8 cellular contexts compared by ENCODE assay signal in the genomic region with DNA sequence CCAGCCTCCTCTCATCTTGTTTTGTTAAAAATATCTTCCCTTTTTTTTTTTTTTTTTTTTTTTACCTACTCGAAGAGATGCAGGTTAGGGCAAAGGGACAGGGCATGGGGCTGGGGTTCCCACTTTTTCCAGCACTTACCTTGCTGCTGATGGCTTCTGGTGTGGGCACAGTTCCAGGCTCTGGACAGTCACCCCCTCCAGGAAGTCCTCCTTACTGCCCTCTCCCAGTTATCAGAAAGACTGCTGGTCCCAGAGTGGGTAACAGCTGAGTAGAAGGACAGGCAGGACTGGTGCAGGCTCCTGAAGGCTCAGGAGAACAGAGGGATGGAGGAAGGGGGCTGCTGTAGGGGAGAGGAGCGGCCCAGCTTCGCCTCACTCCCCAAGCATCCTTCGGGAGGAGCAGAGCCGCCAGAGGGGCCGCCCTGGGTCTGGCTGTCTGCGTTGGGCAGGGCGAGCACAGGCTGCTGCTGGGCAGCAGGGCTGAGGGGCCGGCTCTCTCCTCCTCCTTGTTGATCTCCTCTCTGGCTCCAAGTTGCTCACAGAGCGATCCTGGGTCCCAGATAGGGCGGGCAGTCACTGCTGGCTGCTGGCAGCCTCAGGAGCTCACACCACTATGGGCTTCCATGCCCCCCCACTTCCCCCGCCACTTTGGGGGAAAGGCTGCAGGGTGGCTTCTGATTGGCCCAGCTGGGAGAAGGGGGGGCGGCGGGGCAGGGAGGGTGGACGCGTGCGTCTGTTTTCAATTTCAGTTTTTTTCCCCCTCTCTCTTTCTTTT. TPM values are rescaled to one million over a fixed set of nuclear protein-coding genes. Genes with fewer than 3 reads are reported as not detected.
DNase-seq lines count a peak whose midpoint lies in the region; ATAC-seq and TF ChIP-seq lines count a peak whose summit lies in the region.

Gene PDGFRB, minus strand, starts transcription at position 588 of the 775 bp plus-strand sequence. CDS start 18,798 bp downstream, outside the sequence.

- CTCF ChIA-PET in CD4-positive, alpha-beta memory T cell (lab: Charles Lee; ENCODE audit: partially characterized antibody), result no interaction called here

- peak in 2 of 3 donors; percentile 45 to 49 for TF ChIP-seq POLR2A in body of pancreas (IDR thresholded peaks at IDR 0.05)

- H3K9me3 ChIP-seq in CD4-positive, alpha-beta memory T cell (ENCODE audit: control insufficient read depth in 1 of 2, low read length in 2 of 2), result no peaks in the 10 kb centered on the region
- H3K9me3 ChIP-seq in body of pancreas, result no peaks in the 10 kb centered on the region

- peak; percentile 66 for ATAC-seq in GM21619 (IDR thresholded peaks at IDR 0.05; ENCODE audit: unreplicated experiment)
- peak; percentile 56 for ATAC-seq in body of pancreas
- ATAC-seq in HG03095 (IDR thresholded peaks at IDR 0.05; ENCODE audit: unreplicated experiment), result no peak

- H3K36me3 ChIP-seq in CD4-positive, alpha-beta memory T cell (ENCODE audit: insufficient read depth, low read length), result no peaks in the 10 kb centered on the region
- no peaks in the 10 kb centered on the region for H3K36me3 ChIP-seq in body of pancreas (replicated peaks in 1 of 2; ENCODE audit: insufficient read depth in 1 of 2, low read depth in 2 of 2)

- H3K27me3 ChIP-seq in CD4-positive, alpha-beta memory T cell (ENCODE audit: insufficient read depth, low read length), result no peaks in the 10 kb centered on the region
- H3K27me3 ChIP-seq in body of pancreas, result no peaks in the 10 kb centered on the region

- peaks cover 16 to 27% of the 10 kb centered on the region in 2 donors for H3K27me3 Mint-ChIP-seq in CD4-positive, alpha-beta memory T cell

- no peak for TF ChIP-seq CTCF in body of pancreas (IDR thresholded peaks at IDR 0.05)

- H3K4me1 ChIP-seq in CD4-positive, alpha-beta memory T cell (ENCODE audit: insufficient read depth, low read length), result peaks cover 7% of the 10 kb centered on the region
- no peaks in the 10 kb centered on the region for H3K4me1 ChIP-seq in body of pancreas

- POLR2A ChIA-PET in CD4-positive, alpha-beta memory T cell (lab: Charles Lee; ENCODE audit: partially characterized antibody), result no interaction called here

- no peaks in the 10 kb centered on the region for H3K9me3 Mint-ChIP-seq in CD4-positive, alpha-beta memory T cell

- H3K27ac ChIP-seq in CD4-positive, alpha-beta memory T cell (ENCODE audit: low read depth, low read length), result no peak within 1 kb of the TSS
- H3K27ac ChIP-seq in body of pancreas, result peak within 1 kb of the TSS in 2 of 4 donors; percentile 40 to 44
- H3K27ac ChIP-seq in skin epidermis, result peak within 1 kb of the TSS in 20 of 21 experiments; percentile 56 to 88 (median 72)

- peak in 1 of 5 donors; percentile 6 for DNase-seq in CD4-positive, alpha-beta memory T cell
- DNase-seq in SK-N-DZ (ENCODE audit: low spot score) (peak; percentile 85), body of pancreas (peak; percentile 48 to 63 (median 54)), iPS-NIHi11 (ENCODE audit: low spot score) (peak; percentile 81)
- no peak for DNase-seq in activated effector memory CD4-positive, alpha-beta T cell treated with Interleukin-2 at 50 U/mL for 16 hours

- no peak within 1 kb of the TSS for H3K4me3 ChIP-seq in CD4-positive, alpha-beta memory T cell (ENCODE audit: low read length in 2 of 2)
- H3K4me3 ChIP-seq in body of pancreas, result no peak within 1 kb of the TSS
- peak within 1 kb of the TSS; percentile 25 to 43 (median 33) for H3K4me3 ChIP-seq in skin epidermis

- peak within 1 kb of the TSS; percentile 61 to 81 (median 80) for H3K4me3 Mint-ChIP-seq in CD4-positive, alpha-beta memory T cell

- H3K27ac Mint-ChIP-seq in CD4-positive, alpha-beta memory T cell, result peak within 1 kb of the TSS in 2 of 7 donors; percentile 14 to 50

- 22 to 23% methylated on average over 15 to 17 of the region's 17 CpGs for whole genome bisulfite sequencing in body of pancreas, 2 donors

- H3K36me3 Mint-ChIP-seq in CD4-positive, alpha-beta memory T cell, result no peaks in the 10 kb centered on the region

- H3K4me1 Mint-ChIP-seq in CD4-positive, alpha-beta memory T cell, result peaks cover 4 to 10% (median 7%) of the 10 kb centered on the region in 4 donors

- intact Hi-C loops in CD4-positive, alpha-beta memory T cell (cut with micrococcal nuclease), result no loop called here
- intact Hi-C loops in body of pancreas (cut with DNase I), result loop anchor here (10.0 kb wide), 1 partner anchor 279 kb away; no protein-coding TSS in a partner anchor

RNA-seq across cellular contexts. Expression of gene PDGFRB, which starts in this region (rescaled TPM):
- total RNA-seq in CD4-positive, alpha-beta memory T cell, result not detected
- not detected for polyA plus RNA-seq in CD4-positive, alpha-beta memory T cell
- polyA plus RNA-seq in SK-N-DZ (2014; cell fraction: cytosol; rRNA removed), result 9.7 and 10.5 TPM in 2 replicates
- polyA plus RNA-seq in SK-N-DZ (2014; cell fraction: nucleus; rRNA removed), result 13.0 and 23.0 TPM in 2 replicates
- total RNA-seq in body of pancreas, result 10 to 100 TPM; 24.1 to 34.2 TPM

Comparison
In these comparisons a context has a peak if more than half of its experiments do, and no peak if none do; other contexts are left out.
1. RNA of gene PDGFRB (total RNA-seq): 24.1 to 34.2 TPM in body of pancreas; not detected in CD4-positive, alpha-beta memory T cell; every median in the first group is over 10 times any median in the second.
2. H3K4me3 ChIP-seq: peak in skin epidermis (7 of 7); none in CD4-positive, alpha-beta memory T cell (0 of 2) and body of pancreas (0 of 2).